ENCODE assay signal across 10 cellular contexts in genomic region chr10:43264987-43265798, GRCh38. TPM values are rescaled to one million over a fixed set of nuclear protein-coding genes. Genes with fewer than 3 reads are reported as not detected.
A peak's percentile ranks its signal among the peaks of the same experiment; 100 is the strongest.
DNase-seq lines count a peak whose midpoint lies in the region; ATAC-seq, FAIRE-seq and TF ChIP-seq lines count a peak whose summit lies in the region.
"Had no signal": no experiment of that assay in that cellular context is flagged by ENCODE, and none has a peak within 500 bp of the region (broad histone marks: within the 10 kb centered on the region; RNA-seq: fewer than 3 reads in every experiment).

No MANE protein-coding gene starts in this region.

- H3K27ac ChIP-seq in right atrium auricular region (no peak overlapping the region), tibial nerve (no peak overlapping the region)
- H3K27ac ChIP-seq: cardiac muscle cell had no signal

- DNase-seq in right atrium auricular region (ENCODE audit: low spot score): peak; percentile 54
- DNase-seq in left ventricle myocardium superior: no peak
- no peak for DNase-seq in activated T-cell treated with anti-CD3 and anti-CD28 coated beads, Interleukin-2, amount 50 U/mL, for 72 hours
- DNase-seq in left kidney (ENCODE audit: low read depth, low spot score): peak; percentile 26
- DNase-seq in urothelium cell line (ENCODE audit: low spot score): peak; percentile 19
- no peak for DNase-seq in tibial nerve (ENCODE audit: low spot score in 2 of 2)
- no peak for DNase-seq in amygdala (lab: John Stamatoyannopoulos, UW)
- DNase-seq: NCI-H1048 had no signal

- peaks cover 43% of the 10 kb centered on the region for H3K27me3 Mint-ChIP-seq in activated T-cell treated with anti-CD3 and anti-CD28 coated beads, Interleukin-2, amount 50 U/mL, for 72 hours (ENCODE audit: low read depth)

- H3K4me1 Mint-ChIP-seq in activated T-cell treated with anti-CD3 and anti-CD28 coated beads, Interleukin-2, amount 50 U/mL, for 72 hours (ENCODE audit: low read depth): no peaks in the 10 kb centered on the region

- peaks cover 0 to 8% of the 10 kb centered on the region in 2 donors for H3K27me3 ChIP-seq in right atrium auricular region
- H3K27me3 ChIP-seq in tibial nerve: peaks cover 2 to 64% of the 10 kb centered on the region in 2 donors

- no peak for TF ChIP-seq CTCF in right atrium auricular region (IDR thresholded peaks at IDR 0.05)
- TF ChIP-seq CTCF in tibial nerve (IDR thresholded peaks at IDR 0.05): no peak

- intact Hi-C loops in left ventricle myocardium superior (cut with micrococcal nuclease): no loop called here

- WGBS in tibial nerve, 2 donors: 32 to 51% methylated on average over 12 to 17 of the region's 19 CpGs

- H3K4me3 ChIP-seq in right atrium auricular region: no peak overlapping the region
- no peak overlapping the region for H3K4me3 ChIP-seq in tibial nerve
- H3K4me3 ChIP-seq: cardiac muscle cell had no signal

- H3K36me3 ChIP-seq in right atrium auricular region (no peaks in the 10 kb centered on the region), tibial nerve (no peaks in the 10 kb centered on the region)
- H3K36me3 ChIP-seq: cardiac muscle cell had no signal

- no peak for ATAC-seq in left ventricle myocardium superior
- no peak for ATAC-seq in activated T-cell treated with anti-CD3 and anti-CD28 coated beads, Interleukin-2, amount 50 U/mL, for 72 hours (replicated peaks in 1 of 2)
- ATAC-seq in HG03442 (IDR thresholded peaks at IDR 0.05; ENCODE audit: unreplicated experiment): no peak

- no peaks in the 10 kb centered on the region for H3K9me3 Mint-ChIP-seq in activated T-cell treated with anti-CD3 and anti-CD28 coated beads, Interleukin-2, amount 50 U/mL, for 72 hours

- H3K9me3 ChIP-seq in right atrium auricular region (no peaks in the 10 kb centered on the region), tibial nerve (no peaks in the 10 kb centered on the region)

- no peaks in the 10 kb centered on the region for H3K36me3 Mint-ChIP-seq in activated T-cell treated with anti-CD3 and anti-CD28 coated beads, Interleukin-2, amount 50 U/mL, for 72 hours (ENCODE audit: insufficient read depth in 2 of 2)

- TF ChIP-seq POLR2A in tibial nerve (IDR thresholded peaks at IDR 0.05): no peak

- peak; percentile 56 for FAIRE-seq in urothelium cell line (lab: Jason Lieb, UNC)

- H3K4me1 ChIP-seq in right atrium auricular region (peaks cover 0 to under 1% of the 10 kb centered on the region in 2 donors), tibial nerve (peaks cover 0 to 14% (median 0%) of the 10 kb centered on the region in 4 donors)

- peak overlapping the region; percentile 79 for H3K4me3 Mint-ChIP-seq in activated T-cell treated with anti-CD3 and anti-CD28 coated beads, Interleukin-2, amount 50 U/mL, for 72 hours

- no peak for TF ChIP-seq EP300 in tibial nerve (IDR thresholded peaks at IDR 0.05)

- no peak overlapping the region for H3K27ac Mint-ChIP-seq in activated T-cell treated with anti-CD3 and anti-CD28 coated beads, Interleukin-2, amount 50 U/mL, for 72 hours

RNA-seq across cellular contexts. Expression of gene RASGEF1A, which starts 1.7 kb away (rescaled TPM):
- total RNA-seq in right atrium auricular region: 1 to 10 TPM; 2.9 to 3.0 TPM
- total RNA-seq in left ventricle myocardium superior: 2.7 TPM
- 1 to 10 TPM; 1.7 TPM for total RNA-seq in activated T-cell treated with anti-CD3 and anti-CD28 coated beads, Interleukin-2, amount 50 U/mL, for 72 hours
- total RNA-seq in tibial nerve: 10 to 100 TPM in 3 of 4 donors, 1 to 10 TPM in 1; 7.5 to 39.0 (median 13.1) TPM

Comparison
In these comparisons a context has a peak if more than half of its experiments do, and no peak if none do; other contexts are left out.
1. DNase-seq: peak in right atrium auricular region (single experiment), left kidney (single experiment) and urothelium cell line (single experiment); none in left ventricle myocardium superior (single experiment), activated T-cell treated with anti-CD3 and anti-CD28 coated beads, Interleukin-2, amount 50 U/mL, for 72 hours (0 of 2), tibial nerve (0 of 2) and amygdala (0 of 56).